ENCODE assay signal across 10 cellular contexts in genomic region chrX:118348186-118348810, GRCh38. TPM values are rescaled to one million over a fixed set of nuclear protein-coding genes. Genes with fewer than 3 reads are reported as not detected.
DNase-seq lines count a peak whose midpoint lies in the region; ATAC-seq and TF ChIP-seq lines count a peak whose summit lies in the region.
"Had no signal": no experiment of that assay in that cellular context is flagged by ENCODE, and none has a peak within 500 bp of the region (broad histone marks: within the 10 kb centered on the region; RNA-seq: fewer than 3 reads in every experiment).

No MANE protein-coding gene starts in this region.

- H3K27me3 Mint-ChIP-seq in CD8-positive, alpha-beta memory T cell: peaks cover 0 to 8% of the 10 kb centered on the region in 2 donors
- H3K27me3 Mint-ChIP-seq in central memory CD8-positive, alpha-beta T cell: no peaks in the 10 kb centered on the region
- H3K27me3 Mint-ChIP-seq in natural killer cell (ENCODE audit: low read depth in 2 of 2): no peaks in the 10 kb centered on the region

- peak overlapping the region; percentile 87 for H3K4me3 ChIP-seq in CD8-positive, alpha-beta memory T cell (ENCODE audit: low read length)

- peak overlapping the region in 7 of 8 donors; percentile 8 to 99 (median 97) for H3K27ac Mint-ChIP-seq in CD8-positive, alpha-beta memory T cell
- H3K27ac Mint-ChIP-seq in central memory CD8-positive, alpha-beta T cell (ENCODE audit: low read depth): no peak overlapping the region
- H3K27ac Mint-ChIP-seq in natural killer cell: peak overlapping the region; percentile 94 to 99

- no peak for TF ChIP-seq CTCF in natural killer cell (IDR thresholded peaks at IDR 0.05)

- peaks cover 0 to 12% (median 0%) of the 10 kb centered on the region in 3 donors for H3K36me3 Mint-ChIP-seq in CD8-positive, alpha-beta memory T cell
- H3K36me3 Mint-ChIP-seq in central memory CD8-positive, alpha-beta T cell (ENCODE audit: insufficient read depth): peaks cover 11% of the 10 kb centered on the region
- no peaks in the 10 kb centered on the region for H3K36me3 Mint-ChIP-seq in natural killer cell

- no peaks in the 10 kb centered on the region for H3K9me3 ChIP-seq in CD8-positive, alpha-beta memory T cell (ENCODE audit: low read length)
- no peaks in the 10 kb centered on the region for H3K9me3 ChIP-seq in KOPT-K1 (ENCODE audit: insufficient read depth, low read length, poor library complexity, severe bottlenecking)

- intact Hi-C loops in natural killer cell (cut with micrococcal nuclease) (no loop called here), sciatic nerve (cut with DNase I) (no loop called here)

- H3K4me1 Mint-ChIP-seq in CD8-positive, alpha-beta memory T cell: peaks cover 45 to 63% (median 60%) of the 10 kb centered on the region in 3 donors
- peaks cover 40% of the 10 kb centered on the region for H3K4me1 Mint-ChIP-seq in central memory CD8-positive, alpha-beta T cell
- peaks cover 47 to 54% of the 10 kb centered on the region in 2 donors for H3K4me1 Mint-ChIP-seq in natural killer cell

- POLR2A ChIA-PET in CD8-positive, alpha-beta memory T cell (lab: Charles Lee): interaction anchor here (0.6 kb wide), 1 partner anchor 81 kb away, joined by 3 read pairs; no protein-coding TSS in a partner anchor

- CTCF ChIA-PET in CD8-positive, alpha-beta memory T cell (lab: Charles Lee): no interaction called here

- H3K27ac ChIP-seq in CD8-positive, alpha-beta memory T cell (ENCODE audit: low read depth, low read length): no peak overlapping the region
- H3K27ac ChIP-seq in KOPT-K1 (ENCODE audit: low read depth, low read length, poor library complexity, severe bottlenecking): peak overlapping the region; percentile 79

- no peak for DNase-seq in CD8-positive, alpha-beta memory T cell
- DNase-seq in central memory CD8-positive, alpha-beta T cell (ENCODE audit: low spot score in 2 of 2): no peak
- DNase-seq in natural killer cell: no peak
- DNase-seq in HT-29 (ENCODE audit: low spot score): no peak
- DNase-seq in Ammon's horn (ENCODE audit: low spot score): no peak
- no peak for DNase-seq in sciatic nerve (ENCODE audit: low spot score)
- DNase-seq: activated gamma-delta T cell treated with Interleukin-2 at 50 U/mL for 16 hours, NCI-H526 had no signal

- ATAC-seq in central memory CD8-positive, alpha-beta T cell (replicated peaks; ENCODE audit: extremely low read depth, poor library complexity, severe bottlenecking): no peak
- ATAC-seq in natural killer cell: no peak
- ATAC-seq in GM18519 (IDR thresholded peaks at IDR 0.05; ENCODE audit: low FRiP score, unreplicated experiment): no peak
- ATAC-seq in sciatic nerve: no peak

- H3K4me3 Mint-ChIP-seq in CD8-positive, alpha-beta memory T cell: peak overlapping the region; percentile 97 to 100 (median 99)
- H3K4me3 Mint-ChIP-seq in central memory CD8-positive, alpha-beta T cell: peak overlapping the region; percentile 100
- H3K4me3 Mint-ChIP-seq in natural killer cell: peak overlapping the region; percentile 99

- peaks cover 41% of the 10 kb centered on the region for H3K4me1 ChIP-seq in CD8-positive, alpha-beta memory T cell (ENCODE audit: insufficient read depth, low read length)

- H3K36me3 ChIP-seq in CD8-positive, alpha-beta memory T cell (ENCODE audit: insufficient read depth, low read length): no peaks in the 10 kb centered on the region
- no peaks in the 10 kb centered on the region for H3K36me3 ChIP-seq in KOPT-K1 (ENCODE audit: insufficient read depth, low read length)

- H3K27me3 ChIP-seq in CD8-positive, alpha-beta memory T cell (ENCODE audit: insufficient read depth, low read length, poor library complexity, severe bottlenecking): no peaks in the 10 kb centered on the region

- H3K9me3 Mint-ChIP-seq in CD8-positive, alpha-beta memory T cell: no peaks in the 10 kb centered on the region
- H3K9me3 Mint-ChIP-seq in central memory CD8-positive, alpha-beta T cell: no peaks in the 10 kb centered on the region
- no peaks in the 10 kb centered on the region for H3K9me3 Mint-ChIP-seq in natural killer cell

RNA-seq across cellular contexts. Expression of gene WDR44, which starts 2.4 kb away (rescaled TPM):
- 10 to 100 TPM; 12.1 to 12.4 TPM for total RNA-seq in CD8-positive, alpha-beta memory T cell
- 9.3 TPM for polyA plus RNA-seq in CD8-positive, alpha-beta memory T cell
- total RNA-seq in natural killer cell (10 to 100 TPM; 14.6 to 17.5 (median 16.0) TPM), sciatic nerve (18.9 TPM)
- 6.3 and 6.6 TPM in 2 replicates for total RNA-seq in HT-29 (2014; rRNA removed; shearing (Covaris generic))
